In genomic region chr11:33971530-33971929, GRCh38 we compare ENCODE assay signal across 8 cellular contexts.
A peak's percentile ranks its signal among the peaks of the same experiment; 100 is the strongest.
DNase-seq lines count a peak whose midpoint lies in the region; ATAC-seq, FAIRE-seq and TF ChIP-seq lines count a peak whose summit lies in the region.
"Not testable (repeated sequence)": the region's sequence is repeated elsewhere in the genome, so short reads cannot be mapped to it uniquely, and the experiment has no call there.

No MANE protein-coding gene starts in this region.

- H4K20me1 ChIP-seq in DOHH2 (ENCODE audit: control insufficient read depth, insufficient read depth, low read depth, low read length); PC-3 (ENCODE audit: low read length); K562 (replicated peaks; ENCODE audit: control insufficient read depth, insufficient read depth, low read length): not testable (repeated sequence)

- peak overlapping the region; percentile 31 for H3K27ac ChIP-seq in A673 (ENCODE audit: low read depth, low read length, poor library complexity, severe bottlenecking)
- H3K27ac ChIP-seq in DOHH2 (ENCODE audit: low read depth, low read length); PC-3 (ENCODE audit: low read length); K562 (ENCODE audit: extremely low read depth, low read depth, low read length): not testable (repeated sequence)
- H3K27ac ChIP-seq in KOPT-K1 (ENCODE audit: low read depth, low read length, poor library complexity, severe bottlenecking): peak overlapping the region; percentile 33
- peak overlapping the region in 5 of 8 donors; percentile 1 to 43 (median 5) for H3K27ac ChIP-seq in spleen

- H3K4me1 ChIP-seq in A673 (ENCODE audit: insufficient read depth, low read length, poor library complexity, severe bottlenecking) (peaks cover 31% of the 10 kb centered on the region), DOHH2 (ENCODE audit: control insufficient read depth, low read length) (peaks cover 30% of the 10 kb centered on the region), spleen (peaks cover 0 to 14% (median 5%) of the 10 kb centered on the region in 6 donors)
- not testable (repeated sequence) for H3K4me1 ChIP-seq in PC-3 (ENCODE audit: insufficient read depth, low read length); K562 (replicated peaks in 1 of 2; ENCODE audit: control insufficient read depth in 2 of 2, insufficient read depth in 2 of 2, low read length in 2 of 2)

- TF ChIP-seq CTCF in A673 (conservative IDR thresholded peaks at IDR 0.05; ENCODE audit: low read depth, low read length); DOHH2 (IDR thresholded peaks at IDR 0.05; ENCODE audit: low read depth, low read length, poor library complexity, severe bottlenecking); PC-3 (conservative IDR thresholded peaks at IDR 0.05; ENCODE audit: low read depth, low read length); K562 (IDR thresholded peaks at IDR 0.05 in 2 of 3, conservative IDR thresholded peaks at IDR 0.05 in 1 of 3; ENCODE audit: insufficient read depth in 2 of 3, low read depth in 1 of 3, low read length in 3 of 3); spleen (IDR thresholded peaks at IDR 0.05 in 8 of 11, conservative IDR thresholded peaks at IDR 0.05 in 3 of 11): not testable (repeated sequence)

- TF ChIP-seq RAD21 in K562 (CRISPR knock-in tag; conservative IDR thresholded peaks at IDR 0.05 in 1 of 2, IDR thresholded peaks at IDR 0.05 in 1 of 2): not testable (repeated sequence)

- in situ Hi-C loops in K562 (cut with MboI): loop anchor here (5.0 kb wide), 1 partner anchor 114 kb away; no protein-coding TSS in a partner anchor

- POLR2A ChIA-PET in A673 (lab: Charles Lee; ENCODE audit: low non-redundant PET): interaction anchor here (1.0 kb wide), 1 partner anchor 41 kb away, joined by 11 read pairs; no protein-coding TSS in a partner anchor
- POLR2A ChIA-PET in PC-3 (lab: Charles Lee; ENCODE audit: unreplicated experiment): not testable (repeated sequence)
- POLR2A ChIA-PET in K562 (lab: Yijun Ruan, JAX): interaction anchor here (0.8 to 1.3 kb wide), 4 partner anchors 105 to 126 kb away, joined by 3 to 7 read pairs (median 4); no protein-coding TSS in a partner anchor

- not testable (repeated sequence) for H3K9me2 ChIP-seq in DOHH2 (replicated peaks; ENCODE audit: control insufficient read depth, low read length); PC-3 (replicated peaks; ENCODE audit: low read length)

- H3K9me3 ChIP-seq in A673 (ENCODE audit: low read depth, low read length, poor library complexity, severe bottlenecking); DOHH2 (ENCODE audit: control insufficient read depth, insufficient read depth, low read length); KOPT-K1 (ENCODE audit: insufficient read depth, low read length, poor library complexity, severe bottlenecking); PC-3 (ENCODE audit: low read length); K562 (replicated peaks; ENCODE audit: control insufficient read depth, insufficient read depth, low read depth, low read length); spleen: not testable (repeated sequence)

- DNase-seq in A673 (ENCODE audit: low spot score); PC-3; K562 (ENCODE audit: extremely low read depth in 1 of 4, low spot score in 3 of 4); spleen: not testable (repeated sequence)
- DNase-seq in kidney tubule cell (ENCODE audit: low spot score): peak; percentile 2
- peak; percentile 7 for DNase-seq in renal cortical epithelial cell (ENCODE audit: low read depth)

- ATAC-seq in PC-3, K562: not testable (repeated sequence)

- not testable (repeated sequence) for TF ChIP-seq EP300 in K562 (IDR thresholded peaks at IDR 0.05; ENCODE audit: low read length)

- 54% methylated on average over 5 of the region's 12 CpGs for WGBS in K562 (ENCODE audit: insufficient coverage, low coverage, missing lambda C conversion rate)
- 59 to 81% (median 65%) methylated on average over 11 to 12 of the region's 12 CpGs for WGBS in spleen, 5 donors

- BruUV-seq in A673 (replicated peaks; lab: Mats Ljungman, UMichigan); PC-3 (replicated peaks; lab: Mats Ljungman, UMichigan); K562 (replicated peaks; lab: Mats Ljungman, UMichigan): not testable (repeated sequence)

- not testable (repeated sequence) for H3K9ac ChIP-seq in PC-3 (ENCODE audit: low read length); K562 (ENCODE audit: insufficient read depth in 1 of 2, low read depth in 2 of 2, low read length in 2 of 2)

- not testable (repeated sequence) for H3K9me1 ChIP-seq in K562 (ENCODE audit: control insufficient read depth, insufficient read depth, low read length)

- TF ChIP-seq POLR2A in K562 (conservative IDR thresholded peaks at IDR 0.05); spleen (IDR thresholded peaks at IDR 0.05): not testable (repeated sequence)

- not testable (repeated sequence) for H3K27me3 ChIP-seq in A673 (replicated peaks; ENCODE audit: insufficient read depth, low read depth, low read length, poor library complexity); DOHH2 (ENCODE audit: control insufficient read depth, low read length); PC-3 (ENCODE audit: low read length); K562 (ENCODE audit: control insufficient read depth in 2 of 2, insufficient read depth in 2 of 2, low read length in 2 of 2); spleen (replicated peaks in 1 of 7)

- H2AFZ ChIP-seq in PC-3 (ENCODE audit: low read length) (peak overlapping the region; percentile 60; the same call in 1 of the 2 replicates), K562 (ENCODE audit: low read depth, low read length) (peak overlapping the region; percentile 87)

- not testable (repeated sequence) for FAIRE-seq in K562 (lab: Jason Lieb, UNC)

- not testable (repeated sequence) for H3K36me3 ChIP-seq in A673 (ENCODE audit: insufficient read depth, low read length, poor library complexity, severe bottlenecking); DOHH2 (ENCODE audit: control insufficient read depth, low read length); KOPT-K1 (ENCODE audit: insufficient read depth, low read length); PC-3 (ENCODE audit: low read depth, low read length); K562 (ENCODE audit: control insufficient read depth, insufficient read depth, low read length); spleen

- CTCF ChIA-PET in A673 (lab: Charles Lee) (interaction anchor here (0.5 to 3.3 kb wide), 16 partner anchors 9 to 1393 kb away, joined by 3 to 53 read pairs (median 4); no protein-coding TSS in a partner anchor), PC-3 (lab: Charles Lee) (interaction anchor here (0.6 to 1.0 kb wide), 2 partner anchors 97 to 108 kb away, joined by 3 read pairs; no protein-coding TSS in a partner anchor), K562 (lab: Yijun Ruan, JAX; ENCODE audit: low intra/inter-chr PET ratio) (interaction anchor here (0.6 to 4.8 kb wide), 4 partner anchors 108 to 136 kb away, joined by 5 to 99 read pairs (median 13); no protein-coding TSS in a partner anchor)

- not testable (repeated sequence) for H3K79me2 ChIP-seq in DOHH2 (ENCODE audit: control insufficient read depth, low read length); PC-3 (ENCODE audit: low read length); K562 (ENCODE audit: control insufficient read depth, insufficient read depth, low read length)

- not testable (repeated sequence) for H3K4me3 ChIP-seq in A673 (ENCODE audit: low read depth, low read length, poor library complexity, severe bottlenecking); DOHH2 (ENCODE audit: low read length); PC-3 (ENCODE audit: low read length); K562
- peak overlapping the region in 1 of 8 donors; percentile 12 for H3K4me3 ChIP-seq in spleen

- intact Hi-C loops in A673 (cut with micrococcal nuclease; ENCODE audit: unreplicated experiment): loop anchor here (1.0 kb wide), 2 partner anchors 113 to 136 kb away; no protein-coding TSS in a partner anchor
- intact Hi-C loops in PC-3 (cut with micrococcal nuclease): loop anchor here (1.0 kb wide), 2 partner anchors 113 to 136 kb away; no protein-coding TSS in a partner anchor
- intact Hi-C loops in K562 (cut with micrococcal nuclease): loop anchor here (1.0 to 2.0 kb wide), 3 partner anchors 27 to 136 kb away; no protein-coding TSS in a partner anchor
- intact Hi-C loops in spleen (cut with DNase I; ENCODE audit: low total_unique reads): loop anchor here (2.0 kb wide), 1 partner anchor 111 kb away; no protein-coding TSS in a partner anchor

- H3F3A ChIP-seq in DOHH2 (ENCODE audit: control insufficient read depth, insufficient read depth); PC-3 (ENCODE audit: low read length, unreplicated experiment): not testable (repeated sequence)

- H3K4me2 ChIP-seq in DOHH2 (ENCODE audit: low read length) (peak overlapping the region; percentile 8; the same call in 1 of the 2 replicates), PC-3 (ENCODE audit: low read length) (0 out of 2 replicates have a peak overlapping the region, but pooled peaks have one; percentile 31)
- not testable (repeated sequence) for H3K4me2 ChIP-seq in K562 (ENCODE audit: insufficient read depth, low read length)

TF ChIP-seq in K562, 482 proteins besides CTCF, POLR2A, EP300 and RAD21:
- 0 out of 4 replicates have a peak, but pooled peaks of 1 of the 2 experiments have one; percentile 11 for TF ChIP-seq KDM1A (IDR thresholded peaks at IDR 0.05)
